ENCODE assay signal across 20 cellular contexts in genomic region chr12:50566066-50566465, GRCh38.
"Had no signal": no experiment of that assay in that cellular context is flagged by ENCODE, and none has a peak within 500 bp of the region (broad histone marks: within the 10 kb centered on the region; RNA-seq: fewer than 3 reads in every experiment).

No MANE protein-coding gene starts in this region.

- H3K27me3 ChIP-seq: adrenal gland, ascending aorta, brain microvascular endothelial cell, neutrophil had no signal

- H3K4me3 Mint-ChIP-seq: activated naive CD8-positive, alpha-beta T cell; nephron; WTC11 had no signal

- H3K9me3 ChIP-seq: adrenal gland, ascending aorta, left ventricle myocardium inferior, neutrophil had no signal

- H3K27me3 Mint-ChIP-seq: activated naive CD8-positive, alpha-beta T cell had no signal

- DNase-seq: activated gamma-delta T cell treated with Interleukin-2 at 50 U/mL for 16 hours; activated T-cell treated with anti-CD3 and anti-CD28 coated beads, Interleukin-2, amount 50 U/mL, for 1 hour; adrenal gland; brain microvascular endothelial cell; effector memory CD4-positive, alpha-beta T cell; foreskin melanocyte; kidney glomerular epithelial cell; left ventricle myocardium inferior; mammary epithelial cell; right cardiac atrium; stimulated activated CD4-positive, alpha-beta T cell treated with anti-CD3 and anti-CD28 coated beads, Interleukin-4, amount 100 ng/mL, for 4 hours; stimulated activated naive CD8-positive, alpha-beta T cell treated with anti-CD3 and anti-CD28 coated beads, Interleukin-15, Interleukin-2, amounts not matched to agents 100 U/mL and 50 U/mL, for 24 hours; T-helper 9 cell had no signal

- H3K36me3 Mint-ChIP-seq: WTC11 had no signal

- H2AFZ ChIP-seq: parathyroid adenoma had no signal

- H3K27ac ChIP-seq: adrenal gland, ascending aorta, brain microvascular endothelial cell, left ventricle myocardium inferior, neutrophil, parathyroid adenoma had no signal

- H3K27ac Mint-ChIP-seq: nephron, WTC11 had no signal

- H3K9me3 Mint-ChIP-seq: nephron, WTC11 had no signal

- H3K4me3 ChIP-seq: adrenal gland, ascending aorta, left ventricle myocardium inferior had no signal

- ATAC-seq: esophagus mucosa; right cardiac atrium; stimulated activated naive CD8-positive, alpha-beta T cell treated with anti-CD3 and anti-CD28 coated beads, Interleukin-15, Interleukin-2, amounts not matched to agents 100 U/mL and 50 U/mL, for 24 hours; WTC11 had no signal

- H3K36me3 ChIP-seq: adrenal gland, ascending aorta, brain microvascular endothelial cell, left ventricle myocardium inferior, neutrophil had no signal
